ENCODE assay signal across 8 cellular contexts in the genomic region with DNA sequence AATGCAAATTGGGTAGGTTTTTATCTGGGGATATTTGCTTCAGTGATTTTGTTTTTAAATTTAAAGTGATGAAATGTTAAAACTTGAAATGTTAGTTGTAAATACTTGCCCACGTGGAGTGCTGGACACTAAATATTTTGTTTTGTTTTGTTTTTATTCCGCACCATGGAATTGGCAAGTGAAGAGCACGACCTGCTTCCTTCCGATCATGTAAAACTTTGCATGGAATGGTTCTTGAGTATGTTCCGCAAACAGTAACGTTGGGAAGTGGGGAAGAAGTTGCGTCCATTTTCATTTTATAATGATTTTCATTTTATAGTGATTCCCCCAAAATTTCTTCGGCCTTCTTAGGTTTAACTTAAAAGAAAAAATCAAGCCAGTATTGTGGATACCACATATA. TPM values are rescaled to one million over a fixed set of nuclear protein-coding genes. Genes with fewer than 3 reads are reported as not detected.
DNase-seq lines count a peak whose midpoint lies in the region; ATAC-seq, FAIRE-seq and TF ChIP-seq lines count a peak whose summit lies in the region.

No MANE protein-coding gene starts in this region.

- H3K27ac ChIP-seq in SJSA1 = no peak overlapping the region

- ATAC-seq in HG02678 (IDR thresholded peaks at IDR 0.05; ENCODE audit: unreplicated experiment) = no peak
- no peak for ATAC-seq in HG03097 (IDR thresholded peaks at IDR 0.05; ENCODE audit: low FRiP score, unreplicated experiment)

- TF ChIP-seq CTCF in fibroblast of mammary gland (conservative IDR thresholded peaks at IDR 0.05; ENCODE audit: control insufficient read depth, insufficient read depth, low read depth, low read length) = no peak

- peaks cover 6% of the 10 kb centered on the region; the same call in 1 of the 2 replicates for H3K4me1 ChIP-seq in SJSA1 (replicated peaks)

- H3K9me3 ChIP-seq in SJSA1 (replicated peaks) = no peaks in the 10 kb centered on the region; the same call in 1 of the 2 replicates

- FAIRE-seq in GM19239 (lab: Jason Lieb, UNC) = peak; percentile 54
- no peak for FAIRE-seq in GM12891 (lab: Jason Lieb, UNC)
- no peak for FAIRE-seq in frontal cortex (lab: Jason Lieb, UNC)

- no peak for DNase-seq in GM19239 (ENCODE audit: insufficient read length, low spot score)
- DNase-seq in SJSA1 (ENCODE audit: low read depth in 1 of 2, low spot score in 2 of 2) = no peak
- DNase-seq in fibroblast of mammary gland (ENCODE audit: low read depth) = peak; percentile 15
- DNase-seq in skeletal muscle cell (ENCODE audit: low read depth) = no peak
- no peak for DNase-seq in GM12891 (ENCODE audit: insufficient read length, low spot score)
- DNase-seq in frontal cortex (ENCODE audit: low spot score in 2 of 2) = no peak

- no peak for TF ChIP-seq POLR2A in GM12891 (IDR thresholded peaks at IDR 0.05; ENCODE audit: low read depth, low read length)

- peak overlapping the region; percentile 48 for H3K4me3 ChIP-seq in SJSA1
- H3K4me3 ChIP-seq in fibroblast of mammary gland (ENCODE audit: control insufficient read depth, low read depth, low read length) = peak overlapping the region; percentile 99
- H3K4me3 ChIP-seq in skeletal muscle cell (ENCODE audit: low read depth, low read length) = peak overlapping the region; percentile 98

- H3K27me3 ChIP-seq in SJSA1 (replicated peaks) = 0 out of 2 replicates have a peak, but pooled peaks cover 7% of the 10 kb centered on the region

- no peaks in the 10 kb centered on the region for H3K36me3 ChIP-seq in SJSA1

TF ChIP-seq in GM12891, 5 proteins besides CTCF, POLR2A, EP300 and RAD21:
- TF ChIP-seq TAF1 (IDR thresholded peaks at IDR 0.05; ENCODE audit: low read depth, low read length) = no peak
- TF ChIP-seq SPI1 (IDR thresholded peaks at IDR 0.05; ENCODE audit: low read depth, low read length) = no peak
- TF ChIP-seq POU2F2 (IDR thresholded peaks at IDR 0.05; ENCODE audit: low read depth, low read length) = no peak
- TF ChIP-seq PAX5 (IDR thresholded peaks at IDR 0.05; ENCODE audit: insufficient read depth, low read length, severe bottlenecking) = no peak
- no peak for TF ChIP-seq POLR2AphosphoS5 (IDR thresholded peaks at IDR 0.05; ENCODE audit: low read depth, low read length)
TF ChIP-seq in GM12891: peak in this region for 0.

RNA-seq across cellular contexts. Expression of gene IRAK1BP1, which starts 0.8 kb away (rescaled TPM):
- total RNA-seq in SJSA1 (2014; rRNA removed; shearing (Covaris generic)) = 0.16 and 0.24 TPM in 2 replicates
- 1.9 TPM for polyA plus RNA-seq in GM12891 (2012; ENCODE audit: low read depth, missing spikeins)
- total RNA-seq in frontal cortex = 23.2 TPM

Comparison
In these comparisons a context has a peak if more than half of its experiments do, and no peak if none do; other contexts are left out.
1. H3K4me3 ChIP-seq: peak in every context shown above with its lines; median percentile 99 in fibroblast of mammary gland; 98 in skeletal muscle cell; 48 in SJSA1.
2. RNA of gene IRAK1BP1, which starts 0.8 kb away (total RNA-seq): 23.2 TPM in frontal cortex (single experiment); 0.16 to 0.24 TPM in SJSA1; every median in the first group is over 10 times any median in the second.